In genomic region chr3:149371723-149372114, GRCh38 we compare ENCODE assay signal across 17 cellular contexts. TPM values are rescaled to one million over a fixed set of nuclear protein-coding genes. Genes with fewer than 3 reads are reported as not detected.
DNase-seq lines count a peak whose midpoint lies in the region; ATAC-seq and TF ChIP-seq lines count a peak whose summit lies in the region.
"Had no signal": no experiment of that assay in that cellular context is flagged by ENCODE, and none has a peak within 500 bp of the region (broad histone marks: within the 10 kb centered on the region; RNA-seq: fewer than 3 reads in every experiment).

No MANE protein-coding gene starts in this region.

- H3K9me3 ChIP-seq in esophagus muscularis mucosa = no peaks in the 10 kb centered on the region
- H3K9me3 ChIP-seq in prostate gland = no peaks in the 10 kb centered on the region

- peak overlapping the region; percentile 95 for H3K27ac ChIP-seq in ACC112 (ENCODE audit: low read depth, low read length)
- H3K27ac ChIP-seq in esophagus muscularis mucosa (replicated peaks in 1 of 4) = peak overlapping the region; percentile 24 to 68 (median 47)
- peak overlapping the region; percentile 55 to 71 for H3K27ac ChIP-seq in prostate gland
- H3K27ac ChIP-seq: parathyroid adenoma had no signal

- TF ChIP-seq CTCF in esophagus muscularis mucosa (IDR thresholded peaks at IDR 0.05) (no peak), prostate gland (IDR thresholded peaks at IDR 0.05) (no peak), chondrocyte (IDR thresholded peaks at IDR 0.05) (no peak)

- peak overlapping the region; percentile 45; the same call in 1 of the 2 replicates for H3K4me3 ChIP-seq in ACC112 (ENCODE audit: low read depth, low read length)
- no peak overlapping the region for H3K4me3 ChIP-seq in esophagus muscularis mucosa
- no peak overlapping the region for H3K4me3 ChIP-seq in prostate gland

- peaks cover 17% of the 10 kb centered on the region for H3K36me3 Mint-ChIP-seq in chondrocyte (ENCODE audit: low read depth)

- intact Hi-C loops in esophagus muscularis mucosa (cut with DNase I) = no loop called here
- intact Hi-C loops in prostate gland (cut with DNase I) = no loop called here

- peaks cover 54% of the 10 kb centered on the region for H3K4me1 Mint-ChIP-seq in chondrocyte (ENCODE audit: low read depth)

- no peak overlapping the region for H3K4me3 Mint-ChIP-seq in chondrocyte (ENCODE audit: unreplicated experiment)
- H3K4me3 Mint-ChIP-seq: dendritic cell treated with granulocyte-macrophage colony-stimulating factor and Interleukin-4, amounts not matched to agents 40 ng/mL and 50 ng/mL, for 4 days had no signal

- no peaks in the 10 kb centered on the region for H3K9me3 Mint-ChIP-seq in chondrocyte (ENCODE audit: low read depth)
- H3K9me3 Mint-ChIP-seq: dendritic cell treated with granulocyte-macrophage colony-stimulating factor and Interleukin-4, amounts not matched to agents 40 ng/mL and 50 ng/mL, for 4 days had no signal

- no peak overlapping the region for H2AFZ ChIP-seq in ACC112 (ENCODE audit: low read length, unreplicated experiment)
- H2AFZ ChIP-seq: parathyroid adenoma had no signal

- H3K27me3 ChIP-seq in ACC112 (ENCODE audit: insufficient read depth, low read length) (no peaks in the 10 kb centered on the region), esophagus muscularis mucosa (no peaks in the 10 kb centered on the region), prostate gland (replicated peaks; ENCODE audit: insufficient read depth) (no peaks in the 10 kb centered on the region)

- DNase-seq in M059J (ENCODE audit: low read depth) (peak; percentile 21), esophagus muscularis mucosa (ENCODE audit: extremely low spot score) (no peak), prostate gland (ENCODE audit: low spot score) (no peak), Kasumi-1 (lab: John Stamatoyannopoulos, UW) (no peak), chondrocyte (ENCODE audit: low spot score) (no peak)
- DNase-seq: activated effector memory CD4-positive, alpha-beta T cell treated with Interleukin-2 at 50 U/mL for 16 hours; amniotic stem cell; NCI-H187; NCI-H524 treated with DMSO at 0.1 percent for 48 hours; stimulated activated CD4-positive, alpha-beta T cell treated with anti-CD3 and anti-CD28 coated beads, Interleukin-1b, Interleukin-23, amount 100 ng/mL, for 48 hours had no signal

- 73% methylated on average over 2 of the region's 2 CpGs for WGBS in esophagus muscularis mucosa
- WGBS in prostate gland = 28% methylated on average over 2 of the region's 2 CpGs

- H3K4me1 ChIP-seq in ACC112 (ENCODE audit: control insufficient read depth, insufficient read depth, low read length, unreplicated experiment) (peaks cover 84% of the 10 kb centered on the region), esophagus muscularis mucosa (peaks cover 14 to 39% (median 28%) of the 10 kb centered on the region in 4 donors), prostate gland (replicated peaks) (peaks cover 20% of the 10 kb centered on the region)
- H3K4me1 ChIP-seq: parathyroid adenoma had no signal

- H3K27ac Mint-ChIP-seq in chondrocyte (ENCODE audit: unreplicated experiment) = no peak overlapping the region
- H3K27ac Mint-ChIP-seq: dendritic cell treated with granulocyte-macrophage colony-stimulating factor and Interleukin-4, amounts not matched to agents 40 ng/mL and 50 ng/mL, for 4 days had no signal

- TF ChIP-seq POLR2A in esophagus muscularis mucosa (IDR thresholded peaks at IDR 0.05; ENCODE audit: low read depth) (no peak), prostate gland (IDR thresholded peaks at IDR 0.05) (no peak)

- no peak for TF ChIP-seq EP300 in esophagus muscularis mucosa (IDR thresholded peaks at IDR 0.05)

- H3K27me3 Mint-ChIP-seq in chondrocyte (ENCODE audit: low read depth) = no peaks in the 10 kb centered on the region
- H3K27me3 Mint-ChIP-seq: dendritic cell treated with granulocyte-macrophage colony-stimulating factor and Interleukin-4, amounts not matched to agents 40 ng/mL and 50 ng/mL, for 4 days had no signal

- H3K79me2 ChIP-seq in ACC112 (ENCODE audit: control insufficient read depth, insufficient read depth, low read length, unreplicated experiment) = peaks cover 37% of the 10 kb centered on the region
- H3K79me2 ChIP-seq: parathyroid adenoma had no signal

- peaks cover 63% of the 10 kb centered on the region for H3K36me3 ChIP-seq in ACC112 (ENCODE audit: insufficient read depth, low read length)
- peaks cover 0 to 64% (median 0%) of the 10 kb centered on the region in 4 donors for H3K36me3 ChIP-seq in esophagus muscularis mucosa
- H3K36me3 ChIP-seq in prostate gland = no peaks in the 10 kb centered on the region

- ATAC-seq in esophagus mucosa (no peak), GM21381 (IDR thresholded peaks at IDR 0.05; ENCODE audit: unreplicated experiment) (no peak)

RNA-seq across cellular contexts. Expression of gene TM4SF1, which starts 5.7 kb away (rescaled TPM):
- total RNA-seq in M059J (2014; rRNA removed; shearing (Covaris generic)) = 188 and 207 TPM in 2 replicates
- 100 to 1,000 TPM in 1 of 4 donors, 10 to 100 TPM in 3; 28.7 to 151 (median 77.7) TPM for total RNA-seq in esophagus muscularis mucosa
- total RNA-seq in prostate gland = 100 to 1,000 TPM in 1 of 2 donors, 10 to 100 TPM in 1; 92.0 to 142 TPM
- 125 TPM for total RNA-seq in esophagus mucosa
- total RNA-seq in chondrocyte = 42.8 to 60.3 TPM (median 59.9 TPM) in 3 replicates
- total RNA-seq: activated CD8-positive, alpha-beta memory T cell treated with anti-CD3 and anti-CD28 coated beads for 36 hours had no signal

RNA-seq across cellular contexts. Expression of gene TM4SF18, which starts 38.3 kb away (rescaled TPM):
- 19.7 and 25.4 TPM in 2 replicates for total RNA-seq in M059J (2014; rRNA removed; shearing (Covaris generic))
- 10 to 100 TPM in 1 of 4 donors, 1 to 10 TPM in 2, under 1 TPM in 1; 0.83 to 10.6 (median 6.5) TPM for total RNA-seq in esophagus muscularis mucosa
- 1 to 10 TPM; 4.3 to 4.9 TPM for total RNA-seq in prostate gland
- 0.76 TPM for total RNA-seq in esophagus mucosa
- 0.20 to 1.4 TPM in 2 of 3 replicates, not detected in the other for total RNA-seq in chondrocyte
- total RNA-seq: activated CD8-positive, alpha-beta memory T cell treated with anti-CD3 and anti-CD28 coated beads for 36 hours; fibroblast of villous mesenchyme had no signal
